Comparison of ENCODE assay signal across 14 cellular contexts in the genomic region with DNA sequence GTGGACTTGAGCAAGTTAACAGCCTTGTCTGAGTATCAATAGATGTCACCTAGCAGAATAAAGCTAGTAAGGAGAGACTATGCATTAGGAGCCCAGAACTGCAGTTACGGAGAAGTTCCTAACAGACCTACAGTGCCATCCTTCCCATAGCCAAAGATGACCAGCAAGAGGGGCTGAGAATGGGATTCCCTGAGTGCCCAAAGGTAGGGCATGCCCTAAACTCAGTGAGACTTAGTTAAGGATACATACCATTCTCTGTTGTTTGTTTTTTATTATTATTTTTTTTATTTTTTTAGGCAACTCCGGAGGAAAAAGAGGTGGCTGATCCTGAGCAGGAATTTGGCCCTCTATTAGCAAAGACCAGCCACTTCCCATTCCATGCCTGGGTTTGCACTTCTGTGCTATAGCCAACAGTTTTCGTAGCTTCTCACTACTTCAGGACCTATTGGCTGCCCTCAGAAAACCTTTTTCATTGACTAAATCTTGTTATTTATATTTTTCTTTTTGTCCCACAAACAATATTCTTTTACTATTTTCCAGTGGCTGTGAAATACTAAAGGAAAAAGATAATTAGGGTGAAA. TPM values are rescaled to one million over a fixed set of nuclear protein-coding genes. Genes with fewer than 3 reads are reported as not detected.
DNase-seq lines count a peak whose midpoint lies in the region; ATAC-seq, FAIRE-seq and TF ChIP-seq lines count a peak whose summit lies in the region.
"Had no signal": no experiment of that assay in that cellular context is flagged by ENCODE, and none has a peak within 500 bp of the region (broad histone marks: within the 10 kb centered on the region; RNA-seq: fewer than 3 reads in every experiment).

No MANE protein-coding gene starts in this region.

- peaks cover 71% of the 10 kb centered on the region for H3K4me1 ChIP-seq in Panc1 (ENCODE audit: control insufficient read depth, insufficient read depth, low read length)
- H3K4me1 ChIP-seq in keratinocyte (ENCODE audit: control insufficient read depth, extremely low read depth, insufficient read depth, low read length) = peaks cover 68% of the 10 kb centered on the region

- no peaks in the 10 kb centered on the region for H3K9me3 ChIP-seq in Panc1 (ENCODE audit: control insufficient read depth, insufficient read depth, low read depth, low read length)
- H3K9me3 ChIP-seq in keratinocyte (ENCODE audit: control insufficient read depth, low read depth, low read length) = no peaks in the 10 kb centered on the region
- H3K9me3 ChIP-seq: SJCRH30 had no signal

- in situ Hi-C loops in Panc1 (cut with HindIII; ENCODE audit: low pct_unique_long_range_greater_than_20kb, low sequenced_read_pairs) = no loop called here

- intact Hi-C loops in Panc1 (cut with micrococcal nuclease; ENCODE audit: unreplicated experiment) = no loop called here
- intact Hi-C loops in activated T-helper 1 cell treated with anti-CD3 and anti-CD28 coated beads, Interleukin-12 subunit alpha, Interleukin-12 subunit beta, Interleukin-2, Interleukin-4 antibody, amounts not matched to agents 30 ng/mL and 10 ng/mL and 1 ng/mL, durations not matched to agents 14 hours and 24 hours and 36 hours (cut with micrococcal nuclease) = no loop called here

- peaks cover 2% of the 10 kb centered on the region for H3K36me3 Mint-ChIP-seq in progenitor cell of endocrine pancreas (ENCODE audit: insufficient read depth)
- H3K36me3 Mint-ChIP-seq in activated T-cell treated with anti-CD3 and anti-CD28 coated beads, Interleukin-2, amount 50 U/mL, for 4 hours (ENCODE audit: insufficient read depth) = no peaks in the 10 kb centered on the region
- H3K36me3 Mint-ChIP-seq in activated T-helper 1 cell treated with anti-CD3 and anti-CD28 coated beads, Interleukin-12 subunit alpha, Interleukin-12 subunit beta, Interleukin-2, Interleukin-4 antibody, amounts not matched to agents 30 ng/mL and 10 ng/mL and 1 ng/mL, durations not matched to agents 14 hours and 24 hours and 36 hours (ENCODE audit: low read depth) = no peaks in the 10 kb centered on the region
- H3K36me3 Mint-ChIP-seq: CD8-positive, alpha-beta memory T cell had no signal

- no peak for FAIRE-seq in keratinocyte (lab: Jason Lieb, UNC)

- TF ChIP-seq CTCF in Panc1 (IDR thresholded peaks at IDR 0.05) (no peak), keratinocyte (optimal IDR thresholded peaks at IDR 0.05 in 1 of 3, IDR thresholded peaks at IDR 0.05 in 1 of 3, conservative IDR thresholded peaks at IDR 0.05 in 1 of 3; ENCODE audit: extremely low read depth in 1 of 3, insufficient read depth in 2 of 3, low read length in 3 of 3) (no peak), progenitor cell of endocrine pancreas (IDR thresholded peaks at IDR 0.05; ENCODE audit: unreplicated experiment) (no peak)

- BruUV-seq in Panc1 (replicated peaks; lab: Mats Ljungman, UMichigan) = no TSS peak

- POLR2A ChIA-PET in Panc1 (lab: Charles Lee) = no interaction called here

- no peaks in the 10 kb centered on the region for H3K27me3 ChIP-seq in Panc1 (ENCODE audit: control insufficient read depth, insufficient read depth, low read length)
- H3K27me3 ChIP-seq in keratinocyte (ENCODE audit: control insufficient read depth, extremely low read depth, insufficient read depth, low read length) = no peaks in the 10 kb centered on the region
- H3K27me3 ChIP-seq: SJCRH30 had no signal

- H3K4me3 ChIP-seq in Panc1 (ENCODE audit: low read depth in 2 of 2, low read length in 2 of 2) = peak overlapping the region in 1 of 2 experiments; percentile 14; a peak in 1 of 4 replicates
- no peak overlapping the region for H3K4me3 ChIP-seq in keratinocyte (ENCODE audit: control insufficient read depth in 2 of 3, extremely low read depth in 1 of 3, insufficient read depth in 2 of 3, low read depth in 1 of 3, low read length in 3 of 3)

- peaks cover 34% of the 10 kb centered on the region for H3K79me2 ChIP-seq in keratinocyte (ENCODE audit: control insufficient read depth, insufficient read depth, low read length)

- H3K4me3 Mint-ChIP-seq in progenitor cell of endocrine pancreas (ENCODE audit: low read depth) = peak overlapping the region; percentile 59
- no peak overlapping the region for H3K4me3 Mint-ChIP-seq in activated T-cell treated with anti-CD3 and anti-CD28 coated beads, Interleukin-2, amount 50 U/mL, for 4 hours
- no peak overlapping the region for H3K4me3 Mint-ChIP-seq in activated T-helper 1 cell treated with anti-CD3 and anti-CD28 coated beads, Interleukin-12 subunit alpha, Interleukin-12 subunit beta, Interleukin-2, Interleukin-4 antibody, amounts not matched to agents 30 ng/mL and 10 ng/mL and 1 ng/mL, durations not matched to agents 14 hours and 24 hours and 36 hours
- H3K4me3 Mint-ChIP-seq: activated T-helper 17 cell treated with anti-CD3 and anti-CD28 coated beads, Interleukin-2, amount 50 U/mL, for 72 hours; CD8-positive, alpha-beta memory T cell; effector memory CD8-positive, alpha-beta T cell had no signal

- CTCF ChIA-PET in Panc1 (lab: Charles Lee) = no interaction called here

- peaks cover 74% of the 10 kb centered on the region for H3K4me1 Mint-ChIP-seq in progenitor cell of endocrine pancreas (ENCODE audit: low read depth)
- no peaks in the 10 kb centered on the region for H3K4me1 Mint-ChIP-seq in activated T-cell treated with anti-CD3 and anti-CD28 coated beads, Interleukin-2, amount 50 U/mL, for 4 hours (ENCODE audit: low read depth)
- no peaks in the 10 kb centered on the region for H3K4me1 Mint-ChIP-seq in activated T-helper 1 cell treated with anti-CD3 and anti-CD28 coated beads, Interleukin-12 subunit alpha, Interleukin-12 subunit beta, Interleukin-2, Interleukin-4 antibody, amounts not matched to agents 30 ng/mL and 10 ng/mL and 1 ng/mL, durations not matched to agents 14 hours and 24 hours and 36 hours (ENCODE audit: low read depth)
- H3K4me1 Mint-ChIP-seq: activated T-helper 17 cell treated with anti-CD3 and anti-CD28 coated beads, Interleukin-2, amount 50 U/mL, for 72 hours; CD8-positive, alpha-beta memory T cell had no signal

- dilution Hi-C loops in keratinocyte (cut with MboI; ENCODE audit: extremely low pct_ligation_motif_present, low sequenced_read_pairs) = no loop called here

- H3K36me3 ChIP-seq in Panc1 (ENCODE audit: control insufficient read depth, insufficient read depth, low read length) (no peaks in the 10 kb centered on the region), keratinocyte (ENCODE audit: control insufficient read depth in 2 of 2, extremely low read depth in 1 of 2, insufficient read depth in 2 of 2, low read length in 2 of 2) (no peaks in the 10 kb centered on the region)
- H3K36me3 ChIP-seq: SJCRH30 had no signal

- H3K9me1 ChIP-seq in keratinocyte (ENCODE audit: control insufficient read depth, extremely low read depth, insufficient read depth, low read length) = no peaks in the 10 kb centered on the region

- no peak overlapping the region for H2AFZ ChIP-seq in keratinocyte (ENCODE audit: control insufficient read depth, low read length)

- peak; percentile 45 for ATAC-seq in Panc1
- ATAC-seq in GM18868 (IDR thresholded peaks at IDR 0.05; ENCODE audit: unreplicated experiment) = no peak
- no peak for ATAC-seq in activated T-cell treated with anti-CD3 and anti-CD28 coated beads, Interleukin-2, amount 50 U/mL, for 4 hours
- ATAC-seq in HG02623 (IDR thresholded peaks at IDR 0.05; ENCODE audit: unreplicated experiment) = no peak
- ATAC-seq: activated T-helper 17 cell treated with anti-CD3 and anti-CD28 coated beads, Interleukin-2, amount 50 U/mL, for 72 hours; effector memory CD8-positive, alpha-beta T cell had no signal

- peak overlapping the region; percentile 98 for H3K27ac Mint-ChIP-seq in progenitor cell of endocrine pancreas
- no peak overlapping the region for H3K27ac Mint-ChIP-seq in activated T-helper 1 cell treated with anti-CD3 and anti-CD28 coated beads, Interleukin-12 subunit alpha, Interleukin-12 subunit beta, Interleukin-2, Interleukin-4 antibody, amounts not matched to agents 30 ng/mL and 10 ng/mL and 1 ng/mL, durations not matched to agents 14 hours and 24 hours and 36 hours
- H3K27ac Mint-ChIP-seq: activated T-helper 17 cell treated with anti-CD3 and anti-CD28 coated beads, Interleukin-2, amount 50 U/mL, for 72 hours; CD8-positive, alpha-beta memory T cell; effector memory CD8-positive, alpha-beta T cell had no signal

- peak overlapping the region; percentile 88 for H3K4me2 ChIP-seq in keratinocyte (ENCODE audit: control insufficient read depth, extremely low read depth, insufficient read depth, low read depth, low read length)

- no peak overlapping the region for H3K9ac ChIP-seq in keratinocyte (ENCODE audit: control insufficient read depth, extremely low read depth, insufficient read depth, low read length)

- no peaks in the 10 kb centered on the region for H3K27me3 Mint-ChIP-seq in progenitor cell of endocrine pancreas
- H3K27me3 Mint-ChIP-seq in activated T-cell treated with anti-CD3 and anti-CD28 coated beads, Interleukin-2, amount 50 U/mL, for 4 hours (ENCODE audit: low read depth) = no peaks in the 10 kb centered on the region
- no peaks in the 10 kb centered on the region for H3K27me3 Mint-ChIP-seq in activated T-helper 1 cell treated with anti-CD3 and anti-CD28 coated beads, Interleukin-12 subunit alpha, Interleukin-12 subunit beta, Interleukin-2, Interleukin-4 antibody, amounts not matched to agents 30 ng/mL and 10 ng/mL and 1 ng/mL, durations not matched to agents 14 hours and 24 hours and 36 hours (ENCODE audit: insufficient read depth)
- H3K27me3 Mint-ChIP-seq: activated T-helper 17 cell treated with anti-CD3 and anti-CD28 coated beads, Interleukin-2, amount 50 U/mL, for 72 hours had no signal

- H3K27ac ChIP-seq in Panc1 (ENCODE audit: low read length) = peak overlapping the region; percentile 81
- peak overlapping the region; percentile 75 for H3K27ac ChIP-seq in keratinocyte (ENCODE audit: control insufficient read depth, insufficient read depth, low read length)

- DNase-seq in DMS53 (lab: John Stamatoyannopoulos, UW) (peak; percentile 35), Panc1 (ENCODE audit: low read depth, low spot score) (no peak), keratinocyte (ENCODE audit: low read depth, low spot score) (no peak), progenitor cell of endocrine pancreas (ENCODE audit: low spot score, unreplicated experiment) (no peak)
- no peak for DNase-seq in activated T-cell treated with anti-CD3 and anti-CD28 coated beads, Interleukin-2, amount 50 U/mL, for 4 hours
- DNase-seq in activated T-helper 1 cell treated with anti-CD3 and anti-CD28 coated beads, Interleukin-12 subunit alpha, Interleukin-12 subunit beta, Interleukin-2, Interleukin-4 antibody, amounts not matched to agents 30 ng/mL and 10 ng/mL and 1 ng/mL, durations not matched to agents 14 hours and 24 hours and 36 hours (ENCODE audit: low spot score) = no peak
- DNase-seq: activated CD8-positive, alpha-beta memory T cell treated with anti-CD3 and anti-CD28 coated beads for 24 hours; CD8-positive, alpha-beta memory T cell; effector memory CD8-positive, alpha-beta T cell; stimulated activated CD4-positive, alpha-beta T cell treated with anti-CD3 and anti-CD28 coated beads, Interleukin-15, amount 100 ng/mL, for 24 hours had no signal

- H3K9me3 Mint-ChIP-seq in progenitor cell of endocrine pancreas (ENCODE audit: low read depth) = no peaks in the 10 kb centered on the region
- no peaks in the 10 kb centered on the region for H3K9me3 Mint-ChIP-seq in activated T-cell treated with anti-CD3 and anti-CD28 coated beads, Interleukin-2, amount 50 U/mL, for 4 hours
- H3K9me3 Mint-ChIP-seq in activated T-helper 1 cell treated with anti-CD3 and anti-CD28 coated beads, Interleukin-12 subunit alpha, Interleukin-12 subunit beta, Interleukin-2, Interleukin-4 antibody, amounts not matched to agents 30 ng/mL and 10 ng/mL and 1 ng/mL, durations not matched to agents 14 hours and 24 hours and 36 hours = no peaks in the 10 kb centered on the region
- H3K9me3 Mint-ChIP-seq: activated T-helper 17 cell treated with anti-CD3 and anti-CD28 coated beads, Interleukin-2, amount 50 U/mL, for 72 hours; CD8-positive, alpha-beta memory T cell; effector memory CD8-positive, alpha-beta T cell had no signal

- H4K20me1 ChIP-seq in keratinocyte (ENCODE audit: control insufficient read depth, extremely low read depth, insufficient read depth, low read length) = no peaks in the 10 kb centered on the region

RNA-seq across cellular contexts. Expression of gene CCDC34, which starts 33.3 kb away (rescaled TPM):
- total RNA-seq in Panc1 (2021; ENCODE audit: unreplicated experiment) = 28.3 TPM
- polyA plus RNA-seq in Panc1 (2012; ENCODE audit: insufficient read length) = 21.2 TPM
- polyA plus RNA-seq in keratinocyte = 1.6 to 4.2 TPM (median 3.1 TPM) in 3 replicates
- 3.5 TPM for polyA plus RNA-seq in keratinocyte (2011; ENCODE audit: low read depth)
- 1.8 and 2.1 TPM in 2 replicates for polyA plus RNA-seq in keratinocyte (2011; cell fraction: cytosol; rRNA removed)
- polyA plus RNA-seq in keratinocyte (2011; cell fraction: nucleus; rRNA removed) = 1.8 and 2.0 TPM in 2 replicates
- 2.7 and 5.8 TPM in 2 replicates for polyA plus RNA-seq in keratinocyte (2012; ENCODE audit: low replicate concordance)
- 0.59 to 2.1 TPM (median 0.66 TPM) in 3 replicates for polyA minus RNA-seq in keratinocyte
- polyA minus RNA-seq in keratinocyte (2011; cell fraction: cytosol; rRNA and poly(A)+ RNA removed) = 1.2 TPM
- polyA minus RNA-seq in keratinocyte (2011; cell fraction: nucleus; rRNA and poly(A)+ RNA removed) = 3.0 and 7.3 TPM in 2 replicates
- total RNA-seq in progenitor cell of endocrine pancreas = 25.9 and 32.2 TPM in 2 replicates
- total RNA-seq in activated T-cell treated with anti-CD3 and anti-CD28 coated beads, Interleukin-2, amount 50 U/mL, for 4 hours = 1 to 10 TPM; 5.5 to 6.9 (median 6.3) TPM
- total RNA-seq in activated T-helper 1 cell treated with anti-CD3 and anti-CD28 coated beads, Interleukin-12 subunit alpha, Interleukin-12 subunit beta, Interleukin-2, Interleukin-4 antibody, amounts not matched to agents 30 ng/mL and 10 ng/mL and 1 ng/mL, durations not matched to agents 14 hours and 24 hours and 36 hours = 10.4 and 10.6 TPM in 2 replicates
